Comparison of ENCODE assay signal across 8 cellular contexts in the genomic region with DNA sequence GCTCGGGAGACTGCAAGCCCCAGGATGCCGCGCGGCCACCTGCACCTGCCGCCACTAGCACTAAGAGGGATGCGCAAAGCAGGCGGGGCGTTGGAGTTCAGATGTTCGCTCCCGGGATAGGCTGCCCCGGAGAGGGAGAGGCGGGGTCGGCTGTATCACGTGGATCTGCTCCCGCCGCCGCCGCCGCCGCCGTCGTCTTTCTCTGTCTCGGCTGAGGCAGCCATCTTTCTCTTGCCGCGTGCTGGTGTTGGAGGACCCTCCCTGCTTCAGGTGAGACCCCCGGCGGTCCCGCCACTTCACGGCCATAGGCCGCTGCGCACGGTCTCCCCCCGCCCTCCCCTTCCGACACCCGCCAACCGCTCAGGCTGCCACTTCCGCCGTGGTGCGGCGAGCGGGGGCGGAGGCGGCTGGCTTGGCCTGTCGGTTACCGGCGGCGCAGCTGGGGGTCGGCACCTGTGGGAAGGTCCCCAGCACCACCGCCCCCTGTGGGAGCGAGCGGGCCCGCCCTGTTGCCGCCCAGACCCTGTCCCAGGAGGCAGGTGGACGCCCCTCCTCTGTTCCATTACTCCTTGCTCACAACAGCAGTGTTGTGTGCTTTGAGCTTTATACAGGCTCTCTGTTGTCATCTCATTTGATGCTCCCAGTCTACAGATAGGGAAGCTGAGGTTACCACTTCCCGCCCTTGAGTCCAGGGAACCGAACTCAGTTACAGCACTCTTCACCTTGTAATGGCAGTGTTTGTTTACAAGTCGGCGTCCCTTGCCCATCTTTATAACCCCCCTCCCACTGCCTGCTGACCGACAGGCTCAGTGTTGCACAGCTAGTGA. TPM values are rescaled to one million over a fixed set of nuclear protein-coding genes. Genes with fewer than 3 reads are reported as not detected.
A peak's percentile ranks its signal among the peaks of the same experiment; 100 is the strongest.
DNase-seq lines count a peak whose midpoint lies in the region; ATAC-seq and TF ChIP-seq lines count a peak whose summit lies in the region.

A gene (plus strand): TSS at position 186 of the 827 bp plus-strand sequence. CDS start 3,553 bp downstream, outside the sequence.

- peaks cover 86% of the 10 kb centered on the region for H3K36me3 Mint-ChIP-seq in activated T-cell treated with anti-CD3 and anti-CD28 coated beads, Interleukin-2, amount 50 U/mL, for 24 hours (ENCODE audit: low read depth)

- H3K27me3 Mint-ChIP-seq in activated T-cell treated with anti-CD3 and anti-CD28 coated beads, Interleukin-2, amount 50 U/mL, for 24 hours = no peaks in the 10 kb centered on the region

- ATAC-seq in GM21723 (IDR thresholded peaks at IDR 0.05; ENCODE audit: unreplicated experiment) = peak; percentile 86
- peak; percentile 96 for ATAC-seq in Panc1

- H3K9me3 Mint-ChIP-seq in activated T-cell treated with anti-CD3 and anti-CD28 coated beads, Interleukin-2, amount 50 U/mL, for 24 hours = no peaks in the 10 kb centered on the region

- TF ChIP-seq CTCF in KMS-11 (conservative IDR thresholded peaks at IDR 0.05; ENCODE audit: low read depth, low read length) = peak; percentile 39; the same call in 1 of the 2 replicates
- no peak for TF ChIP-seq CTCF in Panc1 (IDR thresholded peaks at IDR 0.05)
- TF ChIP-seq CTCF in epithelial cell of proximal tubule (conservative IDR thresholded peaks at IDR 0.05; ENCODE audit: low read depth, low read length) = no peak

- H3K4me3 Mint-ChIP-seq in activated T-cell treated with anti-CD3 and anti-CD28 coated beads, Interleukin-2, amount 50 U/mL, for 24 hours = peak within 1 kb of the TSS; percentile 98

- H3K27ac ChIP-seq in KMS-11 (peak within 1 kb of the TSS; percentile 74), Panc1 (ENCODE audit: low read length) (peak within 1 kb of the TSS; percentile 100), mucosa of rectum (ENCODE audit: low read depth in 2 of 2, low read length in 2 of 2) (peak within 1 kb of the TSS; percentile 92 to 93)

- DNase-seq in DMS53 (lab: John Stamatoyannopoulos, UW) (peak; percentile 100), Panc1 (ENCODE audit: low read depth, low spot score) (peak; percentile 71), epithelial cell of proximal tubule (ENCODE audit: low read depth) (no peak)
- DNase-seq in activated T-cell treated with anti-CD3 and anti-CD28 coated beads, Interleukin-2, amount 50 U/mL, for 24 hours = peak; percentile 93
- DNase-seq in stimulated activated CD8-positive, alpha-beta memory T cell treated with anti-CD3 and anti-CD28 coated beads, Interleukin-4, amount 100 ng/mL, for 48 hours = peak; percentile 94

- peak within 1 kb of the TSS; percentile 97 for H3K4me3 ChIP-seq in KMS-11 (IDR thresholded peaks at IDR 0.05; ENCODE audit: insufficient read depth, low read depth, low read length)
- H3K4me3 ChIP-seq in Panc1 (ENCODE audit: low read depth in 2 of 2, low read length in 2 of 2) = peak within 1 kb of the TSS; percentile 100
- H3K4me3 ChIP-seq in epithelial cell of proximal tubule (ENCODE audit: low read depth, low read length) = peak within 1 kb of the TSS; percentile 81
- peak within 1 kb of the TSS; percentile 92 to 98 for H3K4me3 ChIP-seq in mucosa of rectum (ENCODE audit: low read length in 2 of 2)

- peaks cover 69% of the 10 kb centered on the region for H3K79me2 ChIP-seq in KMS-11 (ENCODE audit: insufficient read depth, low read depth)

- no peaks in the 10 kb centered on the region for H3K27me3 ChIP-seq in KMS-11 (ENCODE audit: insufficient read depth, low read depth)
- H3K27me3 ChIP-seq in Panc1 (ENCODE audit: control insufficient read depth, insufficient read depth, low read length) = no peaks in the 10 kb centered on the region
- H3K27me3 ChIP-seq in mucosa of rectum (ENCODE audit: control insufficient read depth in 2 of 2, insufficient read depth in 2 of 2, low read length in 2 of 2) = no peaks in the 10 kb centered on the region

- H3K4me2 ChIP-seq in KMS-11 = peak within 1 kb of the TSS; percentile 98

- peak within 1 kb of the TSS; percentile 91 for H2AFZ ChIP-seq in KMS-11 (ENCODE audit: low read depth)

- intact Hi-C loops in Panc1 (cut with micrococcal nuclease; ENCODE audit: unreplicated experiment) = no loop called here

- no peaks in the 10 kb centered on the region for H3K9me3 ChIP-seq in Panc1 (ENCODE audit: control insufficient read depth, insufficient read depth, low read depth, low read length)
- no peaks in the 10 kb centered on the region for H3K9me3 ChIP-seq in mucosa of rectum (ENCODE audit: control insufficient read depth in 2 of 2, low read length in 2 of 2)

- H3K4me1 Mint-ChIP-seq in activated T-cell treated with anti-CD3 and anti-CD28 coated beads, Interleukin-2, amount 50 U/mL, for 24 hours (ENCODE audit: low read depth) = peaks cover 57% of the 10 kb centered on the region

- no TSS peak for BruUV-seq in Panc1 (replicated peaks; lab: Mats Ljungman, UMichigan)

- CTCF ChIA-PET in Panc1 (lab: Charles Lee) = no interaction called here

- POLR2A ChIA-PET in Panc1 (lab: Charles Lee) = interaction anchor here (1.2 kb wide), 1 partner anchor 27 kb away, joined by 4 read pairs; no protein-coding TSS in a partner anchor

- H4K20me1 ChIP-seq in KMS-11 (ENCODE audit: insufficient read depth) = peaks cover 22% of the 10 kb centered on the region; the same call in 1 of the 2 replicates

- peak within 1 kb of the TSS; percentile 97 for H3K27ac Mint-ChIP-seq in activated T-cell treated with anti-CD3 and anti-CD28 coated beads, Interleukin-2, amount 50 U/mL, for 24 hours

- H3K9ac ChIP-seq in KMS-11 = peak within 1 kb of the TSS; percentile 92
- peak within 1 kb of the TSS; percentile 80 to 97 for H3K9ac ChIP-seq in mucosa of rectum (ENCODE audit: low read depth in 1 of 2, low read length in 2 of 2)

- H3K36me3 ChIP-seq in KMS-11 (ENCODE audit: insufficient read depth) = no peaks in the 10 kb centered on the region; the same call in 1 of the 2 replicates
- peaks cover 38% of the 10 kb centered on the region for H3K36me3 ChIP-seq in Panc1 (ENCODE audit: control insufficient read depth, insufficient read depth, low read length)
- H3K36me3 ChIP-seq in mucosa of rectum (ENCODE audit: control insufficient read depth in 2 of 2, insufficient read depth in 2 of 2, low read length in 2 of 2) = peaks cover 18 to 23% of the 10 kb centered on the region in 2 donors

- H3K4me1 ChIP-seq in KMS-11 (ENCODE audit: low read depth, poor library complexity, severe bottlenecking) (peaks cover 48% of the 10 kb centered on the region), Panc1 (ENCODE audit: control insufficient read depth, insufficient read depth, low read length) (peaks cover 25% of the 10 kb centered on the region), mucosa of rectum (ENCODE audit: control insufficient read depth in 2 of 2, insufficient read depth in 2 of 2, low read length in 2 of 2) (peaks cover 16 to 26% of the 10 kb centered on the region in 2 donors)

- in situ Hi-C loops in Panc1 (cut with HindIII; ENCODE audit: low pct_unique_long_range_greater_than_20kb, low sequenced_read_pairs) = no loop called here

RNA-seq across cellular contexts. Expression of the gene that starts here (rescaled TPM):
- total RNA-seq in Panc1 (2021; ENCODE audit: unreplicated experiment) = 65.6 TPM
- 47.2 TPM for polyA plus RNA-seq in Panc1 (2012; ENCODE audit: insufficient read length)
- total RNA-seq in epithelial cell of proximal tubule = 47.4 and 65.8 TPM in 2 replicates
